In the genomic region with DNA sequence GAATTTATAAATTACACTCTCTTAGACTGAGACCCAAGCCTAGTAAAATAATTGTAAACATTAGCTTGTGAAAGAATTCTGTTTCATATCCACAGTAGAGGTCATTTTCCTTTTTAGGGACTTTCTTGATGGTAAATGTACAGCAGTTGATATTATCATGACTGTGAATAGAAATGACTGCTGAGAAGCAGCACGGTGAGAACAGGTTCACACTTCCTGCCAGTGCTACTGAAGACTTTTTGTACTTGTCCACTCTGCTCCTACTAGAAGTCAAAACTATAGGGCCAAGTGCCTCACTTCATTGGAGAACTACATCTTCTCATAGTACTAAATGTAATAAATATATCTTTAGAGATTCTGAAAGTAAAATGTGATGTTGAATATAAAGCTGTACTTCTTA, we compare ENCODE assay signal across 8 cellular contexts.
DNase-seq lines count a peak whose midpoint lies in the region; ATAC-seq, FAIRE-seq and TF ChIP-seq lines count a peak whose summit lies in the region.
"Not testable (repeated sequence)": the region's sequence is repeated elsewhere in the genome, so short reads cannot be mapped to it uniquely, and the experiment has no call there.

No MANE protein-coding gene starts in this region.

- not testable (repeated sequence) for H3K14ac ChIP-seq in H1 (ENCODE audit: insufficient read length)

- not testable (repeated sequence) for H2BK12ac ChIP-seq in H1 (ENCODE audit: low read depth, low read length)

- not testable (repeated sequence) for H3K9me3 ChIP-seq in KOPT-K1 (ENCODE audit: insufficient read depth, low read length, poor library complexity, severe bottlenecking); H1 (ENCODE audit: insufficient read depth in 2 of 2, low read depth in 1 of 2, low read length in 1 of 2)

- H3K23me2 ChIP-seq in H1 (ENCODE audit: low read depth, low read length) = not testable (repeated sequence)

- H3K18ac ChIP-seq in H1 (ENCODE audit: extremely low read depth, low read length) = not testable (repeated sequence)

- not testable (repeated sequence) for H4K91ac ChIP-seq in H1 (replicated peaks; ENCODE audit: insufficient read length, low read length)

- not testable (repeated sequence) for H3K4me1 ChIP-seq in H1 (replicated peaks in 1 of 4; ENCODE audit: control insufficient read depth in 3 of 4, insufficient read depth in 4 of 4, low read length in 3 of 4)

- not testable (repeated sequence) for DNase-seq in H1 (ENCODE audit: low read depth in 1 of 2, low spot score in 2 of 2)

- H3K36me3 ChIP-seq in KOPT-K1 (ENCODE audit: insufficient read depth, low read length); H1 (ENCODE audit: control insufficient read depth in 2 of 4, insufficient read depth in 4 of 4, low read length in 3 of 4): not testable (repeated sequence)

- H2AFZ ChIP-seq in H1 (ENCODE audit: low read length) = not testable (repeated sequence)

- POLR2A ChIA-PET in H1 (lab: Charles Lee; ENCODE audit: partially characterized antibody) = not testable (repeated sequence)

- H2BK5ac ChIP-seq in H1 (ENCODE audit: low read depth, low read length) = not testable (repeated sequence)

- H3K27me3 ChIP-seq in H1 (replicated peaks in 1 of 4; ENCODE audit: control insufficient read depth in 3 of 4, extremely low read depth in 1 of 4, insufficient read depth in 3 of 4, low read length in 3 of 4) = not testable (repeated sequence)

- not testable (repeated sequence) for TF ChIP-seq EP300 in H1 (IDR thresholded peaks at IDR 0.05; ENCODE audit: borderline replicate concordance in 1 of 2, low read depth in 2 of 2, low read length in 2 of 2)

- H4K5ac ChIP-seq in H1 (ENCODE audit: insufficient read length, low read depth, low read length) = not testable (repeated sequence)

- H3K4me2 ChIP-seq in H1 (ENCODE audit: insufficient read depth in 1 of 2, low read depth in 2 of 2, low read length in 2 of 2) = not testable (repeated sequence)

- TF ChIP-seq CTCF in H1 (IDR thresholded peaks at IDR 0.05; ENCODE audit: control extremely low read depth in 1 of 3, insufficient read depth in 1 of 3, low read depth in 1 of 3, low read length in 3 of 3) = not testable (repeated sequence)

- H2BK15ac ChIP-seq in H1 (ENCODE audit: low read length) = not testable (repeated sequence)

- not testable (repeated sequence) for H3K79me1 ChIP-seq in H1 (ENCODE audit: low read depth, low read length)

- H4K20me1 ChIP-seq in H1 (replicated peaks in 1 of 2; ENCODE audit: control insufficient read depth in 1 of 2, insufficient read depth in 2 of 2, low read length in 2 of 2) = not testable (repeated sequence)

- not testable (repeated sequence) for TF ChIP-seq POLR2A in H1 (IDR thresholded peaks at IDR 0.05; ENCODE audit: control extremely low read depth in 1 of 2, low read depth in 2 of 2, low read length in 2 of 2)

- not testable (repeated sequence) for H3K4ac ChIP-seq in H1 (replicated peaks; ENCODE audit: insufficient read length, low read depth, low read length)

- H3K27ac ChIP-seq in KOPT-K1 (ENCODE audit: low read depth, low read length, poor library complexity, severe bottlenecking) = peak overlapping the region; percentile 81
- H3K27ac ChIP-seq in H1 (ENCODE audit: low read depth, low read length) = not testable (repeated sequence)

- H3K23ac ChIP-seq in H1 (ENCODE audit: insufficient read length) = not testable (repeated sequence)

- not testable (repeated sequence) for TF ChIP-seq RAD21 in H1 (IDR thresholded peaks at IDR 0.05 in 1 of 2, conservative IDR thresholded peaks at IDR 0.05 in 1 of 2; ENCODE audit: low read depth in 2 of 2, low read length in 2 of 2)

- H4K8ac ChIP-seq in H1 (ENCODE audit: extremely low read depth, insufficient read depth, low read length) = not testable (repeated sequence)

- not testable (repeated sequence) for H3K56ac ChIP-seq in H1 (replicated peaks; ENCODE audit: insufficient read length, low read depth, low read length)

- peak; percentile 48 for FAIRE-seq in H1 (lab: Jason Lieb, UNC)

- 95% methylated on average over 1 of the region's 1 CpG; no CpG with 5 or more reads in 1 of the 2 experiments for WGBS in H1 (ENCODE audit: extremely low coverage in 1 of 2, insufficient coverage in 1 of 2, insufficient read length in 1 of 2, insufficient replicate concordance in 2 of 2, low coverage in 1 of 2, low lambda C conversion rate in 2 of 2, missing lambda C conversion rate in 1 of 2), 2 experiments

- ATAC-seq in GM18499 (IDR thresholded peaks at IDR 0.05; ENCODE audit: insufficient read depth, unreplicated experiment) (peak; percentile 45), GM18907 (IDR thresholded peaks at IDR 0.05; ENCODE audit: unreplicated experiment) (peak; percentile 64), GM19468 (IDR thresholded peaks at IDR 0.05; ENCODE audit: extremely low read depth, unreplicated experiment) (peak; percentile 51), GM21737 (IDR thresholded peaks at IDR 0.05; ENCODE audit: unreplicated experiment) (peak; percentile 52), HG02884 (IDR thresholded peaks at IDR 0.05; ENCODE audit: unreplicated experiment) (peak; percentile 48), HG03280 (IDR thresholded peaks at IDR 0.05; ENCODE audit: unreplicated experiment) (peak; percentile 55)

- CTCF ChIA-PET in H1 (lab: Charles Lee; ENCODE audit: partially characterized antibody) = interaction anchor here (1.2 kb wide), 1 partner anchor 9 kb away, joined by 3 read pairs; no protein-coding TSS in a partner anchor

- not testable (repeated sequence) for H2BK120ac ChIP-seq in H1 (replicated peaks; ENCODE audit: low read depth, low read length)

- H3K4me3 ChIP-seq in H1 (ENCODE audit: extremely low read depth in 1 of 4, insufficient read depth in 2 of 4, low read depth in 3 of 4, low read length in 4 of 4) = not testable (repeated sequence)

- H2AK5ac ChIP-seq in H1 (ENCODE audit: low read depth, low read length) = not testable (repeated sequence)

- H2BK20ac ChIP-seq in H1 (ENCODE audit: low read length) = not testable (repeated sequence)

- not testable (repeated sequence) for H3K79me2 ChIP-seq in H1 (ENCODE audit: control insufficient read depth in 1 of 2, insufficient read depth in 2 of 2, low read length in 2 of 2)

- H3K9ac ChIP-seq in H1 (replicated peaks in 1 of 4; ENCODE audit: extremely low read depth in 1 of 4, low read depth in 3 of 4, low read length in 3 of 4) = not testable (repeated sequence)
